ENCODE assay signal across 18 cellular contexts in genomic region chr22:27510024-27510423, GRCh38.
DNase-seq lines count a peak whose midpoint lies in the region; ATAC-seq and TF ChIP-seq lines count a peak whose summit lies in the region.
"Had no signal": no experiment of that assay in that cellular context is flagged by ENCODE, and none has a peak within 500 bp of the region (broad histone marks: within the 10 kb centered on the region; RNA-seq: fewer than 3 reads in every experiment).

No MANE protein-coding gene starts in this region.

- no peaks in the 10 kb centered on the region for H3K27me3 Mint-ChIP-seq in MCF 10A (ENCODE audit: insufficient read depth, unreplicated experiment)

- H3K9me3 ChIP-seq in mammary epithelial cell (replicated peaks; ENCODE audit: insufficient read depth, low read length) = peaks cover 5% of the 10 kb centered on the region
- no peaks in the 10 kb centered on the region for H3K9me3 ChIP-seq in gastrocnemius medialis
- H3K9me3 ChIP-seq: A549 had no signal

- H3K4me3 Mint-ChIP-seq in MCF 10A (ENCODE audit: unreplicated experiment) = no peak overlapping the region
- H3K4me3 Mint-ChIP-seq: CD8-positive, alpha-beta T cell; HFFc6 had no signal

- ATAC-seq in gastrocnemius medialis (peak; percentile 88 to 90), GM21390 (IDR thresholded peaks at IDR 0.05; ENCODE audit: unreplicated experiment) (no peak)
- ATAC-seq: A549; CD8-positive, alpha-beta T cell; HCT116 had no signal

- no peak for TF ChIP-seq CTCF in MCF 10A (IDR thresholded peaks at IDR 0.05; ENCODE audit: unreplicated experiment)
- TF ChIP-seq CTCF in mammary epithelial cell (conservative IDR thresholded peaks at IDR 0.05 in 1 of 2, IDR thresholded peaks at IDR 0.05 in 1 of 2; ENCODE audit: extremely low read depth in 1 of 2, insufficient read depth in 1 of 2, low read depth in 1 of 2, low read length in 2 of 2) = no peak
- TF ChIP-seq CTCF in gastrocnemius medialis (IDR thresholded peaks at IDR 0.05 in 4 of 5, conservative IDR thresholded peaks at IDR 0.05 in 1 of 5) = no peak

- no peak overlapping the region for H3K4me3 ChIP-seq in mammary epithelial cell (replicated peaks in 1 of 3; ENCODE audit: insufficient read depth in 1 of 3, low read depth in 2 of 3, low read length in 3 of 3)
- H3K4me3 ChIP-seq in gastrocnemius medialis = no peak overlapping the region
- H3K4me3 ChIP-seq: A549 had no signal

- CTCF ChIA-PET in MCF 10A (lab: Yijun Ruan, JAX) (interaction anchor here (0.7 kb wide), 1 partner anchor 86 kb away, joined by 3 read pairs; no protein-coding TSS in a partner anchor), mammary epithelial cell (lab: Charles Lee; ENCODE audit: low non-redundant PET) (no interaction called here)

- no peak overlapping the region for H3K4me2 ChIP-seq in mammary epithelial cell (ENCODE audit: insufficient read depth, low read depth, low read length)
- H3K4me2 ChIP-seq: A549 had no signal

- H3K79me2 ChIP-seq in mammary epithelial cell (ENCODE audit: insufficient read depth, low read length) = no peaks in the 10 kb centered on the region

- in situ Hi-C loops in mammary epithelial cell (cut with MboI; ENCODE audit: low sequenced_read_pairs in 2 of 2) (no loop called here), gastrocnemius medialis (cut with MboI; ENCODE audit: low sequenced_read_pairs in 4 of 4) (no loop called here)

- dilution Hi-C loops in mammary epithelial cell (cut with HindIII; ENCODE audit: low sequenced_read_pairs) = no loop called here

- H3K4me1 ChIP-seq in mammary epithelial cell (ENCODE audit: insufficient read depth, low read length) = peaks cover 30% of the 10 kb centered on the region
- H3K4me1 ChIP-seq in gastrocnemius medialis = peaks cover 53 to 58% of the 10 kb centered on the region in 2 donors

- H2AFZ ChIP-seq in mammary epithelial cell (ENCODE audit: low read depth, low read length) = no peak overlapping the region

- intact Hi-C loops in MCF 10A (cut with micrococcal nuclease) (loop anchor here (5.0 to 10.0 kb wide), 3 partner anchors 55 to 295 kb away; partner anchors contain the start of gene MN1), mammary epithelial cell (cut with micrococcal nuclease) (no loop called here), gastrocnemius medialis (cut with DNase I; ENCODE audit: low total_unique reads) (loop anchor here (2.0 kb wide), 1 partner anchor 125 kb away; no protein-coding TSS in a partner anchor)

- POLR2A ChIA-PET in MCF 10A (lab: Yijun Ruan, JAX) = interaction anchor here (0.6 to 1.7 kb wide), 2 partner anchors 33 to 35 kb away, joined by 3 to 4 read pairs; no protein-coding TSS in a partner anchor

- H4K20me1 ChIP-seq in mammary epithelial cell (ENCODE audit: insufficient read depth, low read length) = no peaks in the 10 kb centered on the region

- H3K9ac ChIP-seq in mammary epithelial cell (ENCODE audit: insufficient read depth, low read length) = no peak overlapping the region

- H3K27ac ChIP-seq in mammary epithelial cell (ENCODE audit: insufficient read depth, low read depth, low read length) (no peak overlapping the region), gastrocnemius medialis (peak overlapping the region; percentile 75 to 87 (median 80))
- H3K27ac ChIP-seq: 22Rv1, A549 had no signal

- TF ChIP-seq POLR2A in gastrocnemius medialis (IDR thresholded peaks at IDR 0.05) = no peak

- WGBS in mammary epithelial cell (ENCODE audit: low coverage, missing lambda C conversion rate) = 81% methylated on average over 3 of the region's 3 CpGs

- BruUV-seq in MCF 10A (replicated peaks; lab: Mats Ljungman, UMichigan) (no TSS peak), mammary epithelial cell (replicated peaks; lab: Mats Ljungman, UMichigan) (no TSS peak)

- H3K27me3 ChIP-seq in mammary epithelial cell (ENCODE audit: insufficient read depth, low read length) = no peaks in the 10 kb centered on the region
- no peaks in the 10 kb centered on the region for H3K27me3 ChIP-seq in gastrocnemius medialis

- H3K9me3 Mint-ChIP-seq in MCF 10A (ENCODE audit: unreplicated experiment) = no peaks in the 10 kb centered on the region
- H3K9me3 Mint-ChIP-seq: CD8-positive, alpha-beta T cell; HFFc6 had no signal

- DNase-seq in MCF 10A (ENCODE audit: unreplicated experiment) (no peak), mammary epithelial cell (no peak), myocyte (ENCODE audit: low read depth) (peak; percentile 92), gastrocnemius medialis (peak; percentile 44 to 68), SHP77 treated with DMSO at 0.1 percent for 48 hours (lab: John Stamatoyannopoulos, UW) (no peak), NCI-H510A treated with DMSO at 0.1 percent for 48 hours (lab: John Stamatoyannopoulos, UW) (no peak)
- DNase-seq: AML-193; Calu3; CD8-positive, alpha-beta T cell; DMS79 treated with DMSO at 0.1 percent for 48 hours; GF-D8; GOT3; H7; HFFc6 had no signal

- H3K36me3 ChIP-seq in mammary epithelial cell (ENCODE audit: insufficient read depth, low read length) (no peaks in the 10 kb centered on the region), gastrocnemius medialis (no peaks in the 10 kb centered on the region)

- H3K4me1 Mint-ChIP-seq in MCF 10A (ENCODE audit: insufficient read depth, unreplicated experiment) = peaks cover 39% of the 10 kb centered on the region

- H3K27ac Mint-ChIP-seq in MCF 10A (ENCODE audit: low read depth, unreplicated experiment) = peak overlapping the region; percentile 74
- H3K27ac Mint-ChIP-seq: CD8-positive, alpha-beta T cell; HFFc6 had no signal

- H3K36me3 Mint-ChIP-seq in MCF 10A (ENCODE audit: insufficient read depth, unreplicated experiment) = peaks cover 18% of the 10 kb centered on the region
- H3K36me3 Mint-ChIP-seq: CD8-positive, alpha-beta T cell had no signal

Comparison
In these comparisons a context has a peak if more than half of its experiments do, and no peak if none do; other contexts are left out.
1. DNase-seq: peak in myocyte (single experiment) and gastrocnemius medialis (2 of 2); none in MCF 10A (single experiment), mammary epithelial cell (single experiment), SHP77 treated with DMSO at 0.1 percent for 48 hours (single experiment) and NCI-H510A treated with DMSO at 0.1 percent for 48 hours (single experiment).